Comparison of ENCODE assay signal across 8 cellular contexts in genomic region chr6:112253842-112254816, GRCh38. TPM values are rescaled to one million over a fixed set of nuclear protein-coding genes. Genes with fewer than 3 reads are reported as not detected.
DNase-seq lines count a peak whose midpoint lies in the region; ATAC-seq, FAIRE-seq and TF ChIP-seq lines count a peak whose summit lies in the region.

Gene LAMA4 (minus strand): TSS chr6:112254567. CDS start chr6:112254150, 417 bp downstream.

- peak; percentile 44 for ATAC-seq in GM18907 (IDR thresholded peaks at IDR 0.05; ENCODE audit: unreplicated experiment)
- ATAC-seq in GM19452 (IDR thresholded peaks at IDR 0.05; ENCODE audit: unreplicated experiment) = no peak

- H3K36me3 ChIP-seq in keratinocyte (ENCODE audit: control insufficient read depth in 2 of 2, extremely low read depth in 1 of 2, insufficient read depth in 2 of 2, low read length in 2 of 2) = no peaks in the 10 kb centered on the region

- H3K9me1 ChIP-seq in keratinocyte (ENCODE audit: control insufficient read depth, extremely low read depth, insufficient read depth, low read length) = no peaks in the 10 kb centered on the region

- H3K79me2 ChIP-seq in keratinocyte (ENCODE audit: control insufficient read depth, insufficient read depth, low read length) = no peaks in the 10 kb centered on the region

- TF ChIP-seq CTCF in chondrocyte (IDR thresholded peaks at IDR 0.05) (peak; percentile 19), keratinocyte (optimal IDR thresholded peaks at IDR 0.05 in 1 of 3, IDR thresholded peaks at IDR 0.05 in 1 of 3, conservative IDR thresholded peaks at IDR 0.05 in 1 of 3; ENCODE audit: extremely low read depth in 1 of 3, insufficient read depth in 2 of 3, low read length in 3 of 3) (no peak)

- in situ Hi-C loops in ACHN (cut with HindIII; ENCODE audit: low pct_ligation_motif_present, low pct_unique_long_range_greater_than_20kb, low sequenced_read_pairs) = no loop called here

- H4K20me1 ChIP-seq in keratinocyte (ENCODE audit: control insufficient read depth, extremely low read depth, insufficient read depth, low read length) = no peaks in the 10 kb centered on the region

- H3K27me3 ChIP-seq in keratinocyte (ENCODE audit: control insufficient read depth, extremely low read depth, insufficient read depth, low read length) = peaks cover 10% of the 10 kb centered on the region

- no peak for FAIRE-seq in keratinocyte (lab: Jason Lieb, UNC)

- H3K4me1 ChIP-seq in keratinocyte (ENCODE audit: control insufficient read depth, extremely low read depth, insufficient read depth, low read length) = peaks cover 9% of the 10 kb centered on the region

- H3K9me3 ChIP-seq in keratinocyte (ENCODE audit: control insufficient read depth, low read depth, low read length) = no peaks in the 10 kb centered on the region

- H3K36me3 Mint-ChIP-seq in chondrocyte (ENCODE audit: low read depth) = peaks cover 2% of the 10 kb centered on the region

- peak within 1 kb of the TSS; percentile 97 for H2AFZ ChIP-seq in keratinocyte (ENCODE audit: control insufficient read depth, low read length)

- H3K27ac ChIP-seq in keratinocyte (ENCODE audit: control insufficient read depth, insufficient read depth, low read length) = no peak within 1 kb of the TSS
- peak within 1 kb of the TSS; percentile 27 to 98 (median 80) for H3K27ac ChIP-seq in skin epidermis

- H3K4me3 Mint-ChIP-seq in chondrocyte (ENCODE audit: unreplicated experiment) = peak within 1 kb of the TSS; percentile 96

- peak within 1 kb of the TSS; percentile 94 for H3K27ac Mint-ChIP-seq in chondrocyte (ENCODE audit: unreplicated experiment)

- peak within 1 kb of the TSS; percentile 47 for H3K9ac ChIP-seq in keratinocyte (ENCODE audit: control insufficient read depth, extremely low read depth, insufficient read depth, low read length)

- H3K4me2 ChIP-seq in keratinocyte (ENCODE audit: control insufficient read depth, extremely low read depth, insufficient read depth, low read depth, low read length) = peak within 1 kb of the TSS; percentile 88

- dilution Hi-C loops in keratinocyte (cut with MboI; ENCODE audit: extremely low pct_ligation_motif_present, low sequenced_read_pairs) = no loop called here

- DNase-seq in ACHN (peak; percentile 22), RPMI7951 (ENCODE audit: low read depth) (peak; percentile 49), chondrocyte (ENCODE audit: low spot score) (no peak), keratinocyte (ENCODE audit: low read depth, low spot score) (no peak), SKM-1 (lab: John Stamatoyannopoulos, UW; ENCODE audit: unreplicated experiment) (no peak)

- no peaks in the 10 kb centered on the region for H3K27me3 Mint-ChIP-seq in chondrocyte (ENCODE audit: low read depth)

- H3K9me3 Mint-ChIP-seq in chondrocyte (ENCODE audit: low read depth) = no peaks in the 10 kb centered on the region

- H3K4me3 ChIP-seq in keratinocyte (ENCODE audit: control insufficient read depth in 2 of 3, extremely low read depth in 1 of 3, insufficient read depth in 2 of 3, low read depth in 1 of 3, low read length in 3 of 3) (peak within 1 kb of the TSS; percentile 31 to 81 (median 67)), skin epidermis (peak within 1 kb of the TSS; percentile 35 to 61 (median 49))

- H3K4me1 Mint-ChIP-seq in chondrocyte (ENCODE audit: low read depth) = peaks cover 49% of the 10 kb centered on the region

RNA-seq across cellular contexts. Expression of gene LAMA4, which starts in this region (rescaled TPM):
- total RNA-seq in RPMI7951 (2014; rRNA removed; shearing (Covaris generic)) = 7.6 and 7.7 TPM in 2 replicates
- total RNA-seq in chondrocyte = 55.2 to 115 TPM (median 102 TPM) in 3 replicates
- polyA plus RNA-seq in keratinocyte = 0.10 to 0.39 TPM (median 0.12 TPM) in 3 replicates
- 0.47 TPM for polyA plus RNA-seq in keratinocyte (2011; ENCODE audit: low read depth)
- 0.04 and 0.14 TPM in 2 replicates for polyA plus RNA-seq in keratinocyte (2011; cell fraction: cytosol; rRNA removed)
- 0.22 and 0.52 TPM in 2 replicates for polyA plus RNA-seq in keratinocyte (2011; cell fraction: nucleus; rRNA removed)
- 0.06 and 0.17 TPM in 2 replicates for polyA plus RNA-seq in keratinocyte (2012; ENCODE audit: low replicate concordance)
- polyA minus RNA-seq in keratinocyte = 0.06 to 0.36 TPM in 2 of 3 replicates, not detected in the other
- not detected for polyA minus RNA-seq in keratinocyte (2011; cell fraction: cytosol; rRNA and poly(A)+ RNA removed)
- polyA minus RNA-seq in keratinocyte (2011; cell fraction: nucleus; rRNA and poly(A)+ RNA removed) = not detected in 2 replicates

Comparison
In these comparisons a context has a peak if more than half of its experiments do, and no peak if none do; other contexts are left out.
1. DNase-seq: peak in ACHN (single experiment) and RPMI7951 (single experiment); none in chondrocyte (single experiment), keratinocyte (single experiment) and SKM-1 (single experiment).